ENCODE assay signal across 8 cellular contexts in genomic region chr19:12782174-12782423, GRCh38. TPM values are rescaled to one million over a fixed set of nuclear protein-coding genes. Genes with fewer than 3 reads are reported as not detected.
DNase-seq lines count a peak whose midpoint lies in the region; ATAC-seq and TF ChIP-seq lines count a peak whose summit lies in the region.

No MANE protein-coding gene starts in this region.

- WGBS in suprapubic skin: 3% methylated on average over 12 of the region's 12 CpGs

- H3K9me3 ChIP-seq in iPS-18a (ENCODE audit: control insufficient read depth, low read depth, low read length): no peaks in the 10 kb centered on the region
- H3K9me3 ChIP-seq in suprapubic skin: no peaks in the 10 kb centered on the region

- peak; percentile 22 to 57 for TF ChIP-seq POLR2A in suprapubic skin (IDR thresholded peaks at IDR 0.05)

- no peaks in the 10 kb centered on the region for H3K9me3 Mint-ChIP-seq in activated CD4-positive, alpha-beta T cell treated with anti-CD3 and anti-CD28 coated beads for 36 hours (ENCODE audit: low read depth)
- no peaks in the 10 kb centered on the region for H3K9me3 Mint-ChIP-seq in activated T-helper 1 cell treated with anti-CD3 and anti-CD28 coated beads, Interleukin-12 subunit alpha, Interleukin-12 subunit beta, Interleukin-2, Interleukin-4 antibody, amounts not matched to agents 30 ng/mL and 10 ng/mL and 1 ng/mL, durations not matched to agents 14 hours and 24 hours and 36 hours

- TF ChIP-seq CTCF in suprapubic skin (IDR thresholded peaks at IDR 0.05): no peak

- no peak for ATAC-seq in activated CD4-positive, alpha-beta T cell treated with anti-CD3 and anti-CD28 coated beads for 36 hours
- ATAC-seq in GM19324 (IDR thresholded peaks at IDR 0.05; ENCODE audit: low FRiP score, unreplicated experiment) (no peak), GM18861 (IDR thresholded peaks at IDR 0.05; ENCODE audit: unreplicated experiment) (no peak)

- no peaks in the 10 kb centered on the region for H3K36me3 Mint-ChIP-seq in activated CD4-positive, alpha-beta T cell treated with anti-CD3 and anti-CD28 coated beads for 36 hours (ENCODE audit: low read depth)
- H3K36me3 Mint-ChIP-seq in activated T-helper 1 cell treated with anti-CD3 and anti-CD28 coated beads, Interleukin-12 subunit alpha, Interleukin-12 subunit beta, Interleukin-2, Interleukin-4 antibody, amounts not matched to agents 30 ng/mL and 10 ng/mL and 1 ng/mL, durations not matched to agents 14 hours and 24 hours and 36 hours (ENCODE audit: low read depth): no peaks in the 10 kb centered on the region

- no peaks in the 10 kb centered on the region for H3K27me3 Mint-ChIP-seq in activated CD4-positive, alpha-beta T cell treated with anti-CD3 and anti-CD28 coated beads for 36 hours
- H3K27me3 Mint-ChIP-seq in activated T-helper 1 cell treated with anti-CD3 and anti-CD28 coated beads, Interleukin-12 subunit alpha, Interleukin-12 subunit beta, Interleukin-2, Interleukin-4 antibody, amounts not matched to agents 30 ng/mL and 10 ng/mL and 1 ng/mL, durations not matched to agents 14 hours and 24 hours and 36 hours (ENCODE audit: insufficient read depth): no peaks in the 10 kb centered on the region

- POLR2A ChIA-PET in activated CD4-positive, alpha-beta T cell treated with anti-CD3 and anti-CD28 coated beads for 36 hours (lab: Charles Lee): interaction anchor here (2.9 kb wide), 1 partner anchor 10 kb away, joined by 53 read pairs; the partner anchor contains the start of gene JUNB

- H3K9ac ChIP-seq in iPS-18a (ENCODE audit: low read length): no peak overlapping the region

- H3K4me1 ChIP-seq in iPS-18a (ENCODE audit: control insufficient read depth, low read depth, low read length): peaks cover 24% of the 10 kb centered on the region
- H3K4me1 ChIP-seq in suprapubic skin: peaks cover 84% of the 10 kb centered on the region

- H3K27ac ChIP-seq in iPS-18a (ENCODE audit: low read length): no peak overlapping the region
- peak overlapping the region; percentile 97 for H3K27ac ChIP-seq in suprapubic skin

- H3K27me3 ChIP-seq in iPS-18a (ENCODE audit: control insufficient read depth, insufficient read depth, low read length): no peaks in the 10 kb centered on the region
- no peaks in the 10 kb centered on the region for H3K27me3 ChIP-seq in suprapubic skin

- peak overlapping the region; percentile 98 for H3K27ac Mint-ChIP-seq in activated CD4-positive, alpha-beta T cell treated with anti-CD3 and anti-CD28 coated beads for 36 hours
- peak overlapping the region; percentile 99 for H3K27ac Mint-ChIP-seq in activated T-helper 1 cell treated with anti-CD3 and anti-CD28 coated beads, Interleukin-12 subunit alpha, Interleukin-12 subunit beta, Interleukin-2, Interleukin-4 antibody, amounts not matched to agents 30 ng/mL and 10 ng/mL and 1 ng/mL, durations not matched to agents 14 hours and 24 hours and 36 hours

- H3K4me1 Mint-ChIP-seq in activated CD4-positive, alpha-beta T cell treated with anti-CD3 and anti-CD28 coated beads for 36 hours: peaks cover 37% of the 10 kb centered on the region
- H3K4me1 Mint-ChIP-seq in activated T-helper 1 cell treated with anti-CD3 and anti-CD28 coated beads, Interleukin-12 subunit alpha, Interleukin-12 subunit beta, Interleukin-2, Interleukin-4 antibody, amounts not matched to agents 30 ng/mL and 10 ng/mL and 1 ng/mL, durations not matched to agents 14 hours and 24 hours and 36 hours (ENCODE audit: low read depth): peaks cover 42% of the 10 kb centered on the region

- DNase-seq in activated CD4-positive, alpha-beta T cell treated with anti-CD3 and anti-CD28 coated beads for 36 hours: no peak
- no peak for DNase-seq in activated CD4-positive, alpha-beta T cell treated with anti-CD3 and anti-CD28 coated beads for 1 hour
- DNase-seq in activated T-helper 1 cell treated with anti-CD3 and anti-CD28 coated beads, Interleukin-12 subunit alpha, Interleukin-12 subunit beta, Interleukin-2, Interleukin-4 antibody, amounts not matched to agents 30 ng/mL and 10 ng/mL and 1 ng/mL, durations not matched to agents 14 hours and 24 hours and 36 hours (ENCODE audit: low spot score): no peak
- peak in 1 of 2 donors; percentile 90 for DNase-seq in suprapubic skin (ENCODE audit: low spot score in 2 of 2)
- DNase-seq in NCI-H2196 (lab: John Stamatoyannopoulos, UW; ENCODE audit: unreplicated experiment): no peak

- H3K4me3 ChIP-seq in iPS-18a (ENCODE audit: low read length) (peak overlapping the region; percentile 54), suprapubic skin (peak overlapping the region; percentile 50)

- TF ChIP-seq EP300 in suprapubic skin (IDR thresholded peaks at IDR 0.05): no peak

- intact Hi-C loops in activated CD4-positive, alpha-beta T cell treated with anti-CD3 and anti-CD28 coated beads for 36 hours (cut with DNase I, micrococcal nuclease): loop anchor here (1.0 to 10.0 kb wide), 8 partner anchors 8 to 1743 kb away; partner anchors contain the start of genes CALR (in 1 of the 2), GET3 (in 1 of the 2), JUNB (in 1 of the 2) and TECR (in 1 of the 2)
- intact Hi-C loops in activated T-helper 1 cell treated with anti-CD3 and anti-CD28 coated beads, Interleukin-12 subunit alpha, Interleukin-12 subunit beta, Interleukin-2, Interleukin-4 antibody, amounts not matched to agents 30 ng/mL and 10 ng/mL and 1 ng/mL, durations not matched to agents 14 hours and 24 hours and 36 hours (cut with micrococcal nuclease): loop anchor here (1.0 to 2.0 kb wide), 2 partner anchors 9 to 157 kb away; partner anchors contain the start of genes CALR and JUNB

- CTCF ChIA-PET in activated CD4-positive, alpha-beta T cell treated with anti-CD3 and anti-CD28 coated beads for 36 hours (lab: Charles Lee): interaction anchor here (1.2 to 12.0 kb wide), 2 partner anchors 9 to 14 kb away, joined by 4 to 285 read pairs; partner anchors contain the start of gene JUNB

- H3K36me3 ChIP-seq in iPS-18a (ENCODE audit: control insufficient read depth, low read depth, low read length) (no peaks in the 10 kb centered on the region), suprapubic skin (no peaks in the 10 kb centered on the region)

- H3K4me3 Mint-ChIP-seq in activated CD4-positive, alpha-beta T cell treated with anti-CD3 and anti-CD28 coated beads for 36 hours: peak overlapping the region; percentile 74
- H3K4me3 Mint-ChIP-seq in activated T-helper 1 cell treated with anti-CD3 and anti-CD28 coated beads, Interleukin-12 subunit alpha, Interleukin-12 subunit beta, Interleukin-2, Interleukin-4 antibody, amounts not matched to agents 30 ng/mL and 10 ng/mL and 1 ng/mL, durations not matched to agents 14 hours and 24 hours and 36 hours: peak overlapping the region; percentile 86

RNA-seq across cellular contexts. Expression of gene HOOK2, which starts 6.7 kb away (rescaled TPM):
- 10 to 100 TPM; 20.4 to 20.9 TPM for total RNA-seq in activated CD4-positive, alpha-beta T cell treated with anti-CD3 and anti-CD28 coated beads for 36 hours
- 13.3 and 15.7 TPM in 2 replicates for total RNA-seq in activated T-helper 1 cell treated with anti-CD3 and anti-CD28 coated beads, Interleukin-12 subunit alpha, Interleukin-12 subunit beta, Interleukin-2, Interleukin-4 antibody, amounts not matched to agents 30 ng/mL and 10 ng/mL and 1 ng/mL, durations not matched to agents 14 hours and 24 hours and 36 hours
- total RNA-seq in suprapubic skin: 100 to 1,000 TPM in 2 of 4 donors, 10 to 100 TPM in 2; 55.1 to 227 (median 83.6) TPM

RNA-seq across cellular contexts. Expression of gene JUNB, which starts 9.2 kb away (rescaled TPM):
- 100 to 1,000 TPM; 375 to 412 TPM for total RNA-seq in activated CD4-positive, alpha-beta T cell treated with anti-CD3 and anti-CD28 coated beads for 36 hours
- total RNA-seq in activated T-helper 1 cell treated with anti-CD3 and anti-CD28 coated beads, Interleukin-12 subunit alpha, Interleukin-12 subunit beta, Interleukin-2, Interleukin-4 antibody, amounts not matched to agents 30 ng/mL and 10 ng/mL and 1 ng/mL, durations not matched to agents 14 hours and 24 hours and 36 hours: 311 and 312 TPM in 2 replicates
- 1,000 to 10,000 TPM in 3 of 4 donors, 100 to 1,000 TPM in 1; 687 to 2,027 (median 1,088) TPM for total RNA-seq in suprapubic skin

RNA-seq across cellular contexts. Expression of gene PRDX2, which starts 19.5 kb away (rescaled TPM):
- total RNA-seq in activated CD4-positive, alpha-beta T cell treated with anti-CD3 and anti-CD28 coated beads for 36 hours: 100 to 1,000 TPM; 261 to 325 TPM
- total RNA-seq in activated T-helper 1 cell treated with anti-CD3 and anti-CD28 coated beads, Interleukin-12 subunit alpha, Interleukin-12 subunit beta, Interleukin-2, Interleukin-4 antibody, amounts not matched to agents 30 ng/mL and 10 ng/mL and 1 ng/mL, durations not matched to agents 14 hours and 24 hours and 36 hours: 277 and 280 TPM in 2 replicates
- total RNA-seq in suprapubic skin: 100 to 1,000 TPM; 270 to 579 (median 540) TPM

RNA-seq across cellular contexts. Expression of gene THSD8, which starts 19.8 kb away (rescaled TPM):
- 10 to 100 TPM; 31.0 to 48.2 TPM for total RNA-seq in activated CD4-positive, alpha-beta T cell treated with anti-CD3 and anti-CD28 coated beads for 36 hours
- total RNA-seq in activated T-helper 1 cell treated with anti-CD3 and anti-CD28 coated beads, Interleukin-12 subunit alpha, Interleukin-12 subunit beta, Interleukin-2, Interleukin-4 antibody, amounts not matched to agents 30 ng/mL and 10 ng/mL and 1 ng/mL, durations not matched to agents 14 hours and 24 hours and 36 hours: 28.0 and 28.1 TPM in 2 replicates
- 1 to 10 TPM in 1 of 4 donors, not detected in 3; 1.6 TPM for total RNA-seq in suprapubic skin

RNA-seq across cellular contexts. Expression of gene RNASEH2A, which starts 24.3 kb away (rescaled TPM):
- total RNA-seq in activated CD4-positive, alpha-beta T cell treated with anti-CD3 and anti-CD28 coated beads for 36 hours: 10 to 100 TPM; 27.0 to 51.1 TPM
- total RNA-seq in activated T-helper 1 cell treated with anti-CD3 and anti-CD28 coated beads, Interleukin-12 subunit alpha, Interleukin-12 subunit beta, Interleukin-2, Interleukin-4 antibody, amounts not matched to agents 30 ng/mL and 10 ng/mL and 1 ng/mL, durations not matched to agents 14 hours and 24 hours and 36 hours: 36.1 and 37.5 TPM in 2 replicates
- 10 to 100 TPM; 12.3 to 15.4 (median 14.0) TPM for total RNA-seq in suprapubic skin
